Comparison of ENCODE assay signal across 17 cellular contexts in the genomic region with DNA sequence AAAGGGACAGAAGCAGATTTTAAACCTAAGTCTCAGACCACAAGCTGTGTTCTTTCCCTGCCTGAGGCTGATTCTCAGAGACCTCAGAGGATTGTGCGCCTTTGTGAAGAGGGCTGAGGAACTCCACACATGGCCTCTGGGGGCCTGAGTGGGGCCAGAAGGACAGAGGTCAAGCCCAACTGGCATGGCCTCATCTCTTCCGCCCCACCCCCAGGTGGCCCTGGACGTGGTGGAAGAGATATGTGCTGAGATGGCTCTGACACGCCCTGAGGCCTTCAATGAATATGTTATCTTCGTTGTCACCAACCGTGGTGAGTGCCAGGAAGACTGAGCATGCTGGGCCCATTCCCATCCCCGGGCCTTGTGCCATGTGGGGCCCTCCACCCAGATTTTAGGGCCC.
"Had no signal": no experiment of that assay in that cellular context is flagged by ENCODE, and none has a peak within 500 bp of the region (broad histone marks: within the 10 kb centered on the region; RNA-seq: fewer than 3 reads in every experiment).

No MANE protein-coding gene starts in this region.

- FAIRE-seq: kidney, small intestine had no signal

- H3K79me2 ChIP-seq: hepatocyte had no signal

- H3K4me2 ChIP-seq: hepatocyte had no signal

- H3K27me3 ChIP-seq: colonic mucosa, hepatocyte, right atrium auricular region, tibial artery, upper lobe of left lung, uterus had no signal

- H2AFZ ChIP-seq: hepatocyte had no signal

- H3K27me3 Mint-ChIP-seq: naive thymus-derived CD4-positive, alpha-beta T cell had no signal

- H3K4me1 ChIP-seq: colonic mucosa had no signal

- H3K4me3 Mint-ChIP-seq: naive thymus-derived CD4-positive, alpha-beta T cell; nephron progenitor cell had no signal

- DNase-seq: colonic mucosa; dermis blood vessel endothelial cell; foreskin melanocyte; head of caudate nucleus; kidney; left cardiac atrium; naive thymus-derived CD4-positive, alpha-beta T cell; nephron progenitor cell; small intestine; stimulated activated CD4-positive, alpha-beta T cell treated with anti-CD3 and anti-CD28 coated beads, Interleukin-12 subunit alpha, Interleukin-12 subunit beta, amount 100 ng/mL, for 4 hours; stimulated activated CD4-positive, alpha-beta T cell treated with anti-CD3 and anti-CD28 coated beads, Interleukin-2, amount 100 ng/mL, for 48 hours; stimulated activated naive CD8-positive, alpha-beta T cell treated with anti-CD3 and anti-CD28 coated beads, Interleukin-15, Interleukin-2, amounts not matched to agents 100 U/mL and 50 U/mL, for 24 hours; tibial artery; upper lobe of left lung; uterus had no signal

- H3K9me3 Mint-ChIP-seq: naive thymus-derived CD4-positive, alpha-beta T cell had no signal

- H3K9me3 ChIP-seq: colonic mucosa, right atrium auricular region, tibial artery, upper lobe of left lung, uterus had no signal

- H3K4me3 ChIP-seq: colonic mucosa, hepatocyte, right atrium auricular region, tibial artery, upper lobe of left lung, uterus had no signal

- ATAC-seq: left cardiac atrium; naive thymus-derived CD4-positive, alpha-beta T cell; stimulated activated naive CD8-positive, alpha-beta T cell treated with anti-CD3 and anti-CD28 coated beads, Interleukin-15, Interleukin-2, amounts not matched to agents 100 U/mL and 50 U/mL, for 24 hours had no signal

- H3K36me3 Mint-ChIP-seq: naive thymus-derived CD4-positive, alpha-beta T cell had no signal

- H3K27ac ChIP-seq: colonic mucosa, hepatocyte, right atrium auricular region, tibial artery, upper lobe of left lung, uterus had no signal

- H3K36me3 ChIP-seq: colonic mucosa, right atrium auricular region, tibial artery, upper lobe of left lung, uterus had no signal
